ENCODE assay signal across 32 cellular contexts in the genomic region with DNA sequence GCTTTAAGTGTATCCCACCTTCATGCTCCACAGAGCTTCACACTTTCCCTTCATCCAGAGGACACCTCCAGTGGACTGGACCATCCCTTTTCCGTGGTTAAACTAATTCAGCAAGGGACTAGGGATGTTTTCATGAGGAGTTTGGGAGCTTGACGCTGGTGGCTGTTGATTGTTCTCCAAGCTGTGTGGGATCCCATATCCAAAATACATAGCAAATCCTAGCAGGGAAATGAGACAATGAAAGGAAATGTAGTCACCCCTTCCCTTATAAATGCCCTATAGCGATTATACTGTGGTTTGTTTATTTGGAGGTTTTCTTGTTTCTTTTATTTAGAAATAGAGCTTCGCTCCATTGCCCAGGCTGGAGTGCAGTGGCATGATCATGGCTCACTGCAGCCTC. TPM values are rescaled to one million over a fixed set of nuclear protein-coding genes. Genes with fewer than 3 reads are reported as not detected.
"Had no signal": no experiment of that assay in that cellular context is flagged by ENCODE, and none has a peak within 500 bp of the region (broad histone marks: within the 10 kb centered on the region; RNA-seq: fewer than 3 reads in every experiment).

No MANE protein-coding gene starts in this region.

- H3K27me3 Mint-ChIP-seq: activated B cell treated with CpG ODN at 0.5 μM for 24 hours; activated CD8-positive, alpha-beta memory T cell treated with anti-CD3 and anti-CD28 coated beads, Interleukin-2, amount 10 ng/mL, durations not matched to agents 7 days and 5 days; activated CD8-positive, alpha-beta T cell treated with anti-CD3 and anti-CD28 coated beads for 36 hours; dendritic cell treated with granulocyte-macrophage colony-stimulating factor and Interleukin-4, amounts not matched to agents 40 ng/mL and 50 ng/mL, for 4 days; type B pancreatic cell had no signal

- H3K27ac ChIP-seq: breast epithelium, gastroesophageal sphincter, neural progenitor cell, parathyroid adenoma, right lobe of liver, thoracic aorta had no signal

- DNase-seq: activated B cell treated with CpG ODN at 0.5 μM for 24 hours; activated CD4-positive, alpha-beta T cell treated with anti-CD3 and anti-CD28 coated beads, Interleukin-2, amount 50 U/mL, for 1 hour; activated CD8-positive, alpha-beta memory T cell treated with anti-CD3 and anti-CD28 coated beads, Interleukin-2, amount 10 ng/mL, durations not matched to agents 7 days and 5 days; activated CD8-positive, alpha-beta T cell treated with anti-CD3 and anti-CD28 coated beads for 36 hours; activated naive CD4-positive, alpha-beta T cell; activated T-cell treated with anti-CD3 and anti-CD28 coated beads, Interleukin-2, amount 50 U/mL, for 72 hours; effector CD8-positive, alpha-beta T cell; erythroblast; head of caudate nucleus; mesenchymal stem cell; natural killer cell; occipital lobe; right lobe of liver; stimulated activated CD4-positive, alpha-beta T cell treated with anti-CD3 and anti-CD28 coated beads, Interleukin-12 subunit alpha, Interleukin-12 subunit beta, amount 100 ng/mL, for 4 hours; stimulated activated CD4-positive, alpha-beta T cell treated with anti-CD3 and anti-CD28 coated beads, Interleukin-4, amount 100 ng/mL, for 1 hour; stimulated activated naive CD8-positive, alpha-beta T cell treated with anti-CD3 and anti-CD28 coated beads, Interleukin-15, Interleukin-2, amounts not matched to agents 100 U/mL and 50 U/mL, for 24 hours; T-helper 2 cell had no signal

- H3K36me3 Mint-ChIP-seq: activated CD8-positive, alpha-beta memory T cell treated with anti-CD3 and anti-CD28 coated beads, Interleukin-2, amount 10 ng/mL, durations not matched to agents 7 days and 5 days; natural killer cell; neural progenitor cell; type B pancreatic cell had no signal

- ATAC-seq: activated CD8-positive, alpha-beta memory T cell treated with anti-CD3 and anti-CD28 coated beads, Interleukin-2, amount 10 ng/mL, durations not matched to agents 7 days and 5 days; activated CD8-positive, alpha-beta T cell treated with anti-CD3 and anti-CD28 coated beads for 36 hours; activated naive CD4-positive, alpha-beta T cell treated with anti-CD3 and anti-CD28 coated beads, Interleukin-2, amount 50 U/mL, for 72 hours; activated T-cell treated with anti-CD3 and anti-CD28 coated beads, Interleukin-2, amount 50 U/mL, for 72 hours; gastroesophageal sphincter; left lobe of liver; natural killer cell; stimulated activated naive CD8-positive, alpha-beta T cell treated with anti-CD3 and anti-CD28 coated beads, Interleukin-15, Interleukin-2, amounts not matched to agents 100 U/mL and 50 U/mL, for 24 hours had no signal

- H3K36me3 ChIP-seq: breast epithelium, gastroesophageal sphincter, neural progenitor cell, right lobe of liver, thoracic aorta had no signal

- H3K9me3 Mint-ChIP-seq: activated B cell treated with CpG ODN at 0.5 μM for 24 hours; dendritic cell treated with granulocyte-macrophage colony-stimulating factor and Interleukin-4, amounts not matched to agents 40 ng/mL and 50 ng/mL, for 4 days; natural killer cell; type B pancreatic cell had no signal

- H3K27me3 ChIP-seq: breast epithelium, neural progenitor cell, right lobe of liver had no signal

- FAIRE-seq: endometrium had no signal

- H3K4me3 ChIP-seq: breast epithelium, gastroesophageal sphincter, neural progenitor cell, right lobe of liver, skin epidermis, thoracic aorta had no signal

- H3K9me3 ChIP-seq: gastroesophageal sphincter, right lobe of liver, thoracic aorta had no signal

- H3K4me3 Mint-ChIP-seq: activated B cell treated with CpG ODN at 0.5 μM for 24 hours; activated CD8-positive, alpha-beta memory T cell treated with anti-CD3 and anti-CD28 coated beads, Interleukin-2, amount 10 ng/mL, durations not matched to agents 7 days and 5 days; activated CD8-positive, alpha-beta T cell treated with anti-CD3 and anti-CD28 coated beads for 36 hours; activated T-cell treated with anti-CD3 and anti-CD28 coated beads, Interleukin-2, amount 50 U/mL, for 72 hours; central memory CD8-positive, alpha-beta T cell; dendritic cell treated with granulocyte-macrophage colony-stimulating factor and Interleukin-4, amounts not matched to agents 40 ng/mL and 50 ng/mL, for 4 days; natural killer cell; neural progenitor cell; type B pancreatic cell had no signal

- H3K27ac Mint-ChIP-seq: activated B cell treated with CpG ODN at 0.5 μM for 24 hours; activated CD8-positive, alpha-beta memory T cell treated with anti-CD3 and anti-CD28 coated beads, Interleukin-2, amount 10 ng/mL, durations not matched to agents 7 days and 5 days; activated CD8-positive, alpha-beta T cell treated with anti-CD3 and anti-CD28 coated beads for 36 hours; activated naive CD4-positive, alpha-beta T cell treated with anti-CD3 and anti-CD28 coated beads, Interleukin-2, amount 50 U/mL, for 72 hours; activated T-cell treated with anti-CD3 and anti-CD28 coated beads, Interleukin-2, amount 50 U/mL, for 72 hours; dendritic cell treated with granulocyte-macrophage colony-stimulating factor and Interleukin-4, amounts not matched to agents 40 ng/mL and 50 ng/mL, for 4 days; natural killer cell; neural progenitor cell; type B pancreatic cell had no signal

- H3K4me1 ChIP-seq: breast epithelium, gastroesophageal sphincter, parathyroid adenoma, right lobe of liver had no signal

- H3K4me1 Mint-ChIP-seq: activated B cell treated with CpG ODN at 0.5 μM for 24 hours; activated CD8-positive, alpha-beta memory T cell treated with anti-CD3 and anti-CD28 coated beads, Interleukin-2, amount 10 ng/mL, durations not matched to agents 7 days and 5 days; central memory CD8-positive, alpha-beta T cell; natural killer cell; neural progenitor cell had no signal

RNA-seq across cellular contexts. Expression of gene DPRX, which starts 31.6 kb away (rescaled TPM):
- total RNA-seq: activated B cell treated with CpG ODN at 0.5 μM for 24 hours; activated CD8-positive, alpha-beta memory T cell treated with anti-CD3 and anti-CD28 coated beads, Interleukin-2, amount 10 ng/mL, durations not matched to agents 7 days and 5 days; activated CD8-positive, alpha-beta T cell treated with anti-CD3 and anti-CD28 coated beads for 36 hours; activated naive CD4-positive, alpha-beta T cell treated with anti-CD3 and anti-CD28 coated beads, Interleukin-2, amount 50 U/mL, for 72 hours; activated T-cell treated with anti-CD3 and anti-CD28 coated beads, Interleukin-2, amount 50 U/mL, for 72 hours; breast epithelium; gastroesophageal sphincter; kidney epithelial cell; left lobe of liver; mononuclear cell; natural killer cell; occipital lobe; right lobe of liver; subcutaneous adipose tissue; thoracic aorta had no signal
